Comparison of ENCODE assay signal across 1 cellular context in the genomic region with DNA sequence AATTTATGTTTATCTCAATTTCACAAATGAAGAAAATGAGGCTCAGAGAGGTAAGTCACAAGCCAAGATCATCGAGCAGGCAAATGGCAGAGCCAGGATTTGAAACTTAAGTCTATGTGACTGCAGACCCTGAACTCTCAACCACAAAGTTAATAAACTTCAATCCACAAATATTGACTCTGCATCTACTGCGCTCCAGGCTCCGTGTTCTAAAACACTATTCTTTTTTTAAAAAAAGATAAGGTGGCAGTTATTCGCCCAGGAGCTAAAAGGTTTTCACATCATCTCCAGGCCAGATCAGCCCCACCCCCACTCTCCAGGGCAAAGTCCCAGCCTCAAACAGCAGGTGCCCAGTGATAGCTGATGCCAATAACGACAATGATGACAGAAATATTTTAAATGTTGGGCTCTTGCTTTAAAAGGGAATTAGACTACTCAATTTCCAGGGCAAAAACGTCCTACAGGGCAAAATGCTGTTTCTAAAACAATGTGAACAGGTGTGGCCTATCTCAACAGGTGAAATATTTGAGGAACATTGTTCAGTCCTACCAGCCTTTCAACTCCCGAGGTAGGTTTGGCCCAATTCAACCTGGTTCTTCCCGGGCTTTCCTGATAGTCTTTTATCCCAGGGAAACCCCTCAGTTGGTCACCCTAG.
TF ChIP-seq lines count a peak whose summit lies in the region.

No MANE protein-coding gene starts in this region.

TF ChIP-seq in WTC11, 78 proteins besides CTCF, POLR2A, EP300 and RAD21 (continued from another document):
- TF ChIP-seq, protein P1, sequence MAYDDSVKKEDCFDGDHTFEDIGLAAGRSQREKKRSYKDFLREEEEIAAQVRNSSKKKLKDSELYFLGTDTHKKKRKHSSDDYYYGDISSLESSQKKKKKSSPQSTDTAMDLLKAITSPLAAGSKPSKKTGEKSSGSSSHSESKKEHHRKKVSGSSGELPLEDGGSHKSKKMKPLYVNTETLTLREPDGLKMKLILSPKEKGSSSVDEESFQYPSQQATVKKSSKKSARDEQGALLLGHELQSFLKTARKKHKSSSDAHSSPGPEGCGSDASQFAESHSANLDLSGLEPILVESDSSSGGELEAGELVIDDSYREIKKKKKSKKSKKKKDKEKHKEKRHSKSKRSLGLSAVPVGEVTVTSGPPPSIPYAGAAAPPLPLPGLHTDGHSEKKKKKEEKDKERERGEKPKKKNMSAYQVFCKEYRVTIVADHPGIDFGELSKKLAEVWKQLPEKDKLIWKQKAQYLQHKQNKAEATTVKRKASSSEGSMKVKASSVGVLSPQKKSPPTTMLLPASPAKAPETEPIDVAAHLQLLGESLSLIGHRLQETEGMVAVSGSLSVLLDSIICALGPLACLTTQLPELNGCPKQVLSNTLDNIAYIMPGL (CRISPR knock-in tag; IDR thresholded peaks at IDR 0.05), result no peak
- TF ChIP-seq, protein P2, sequence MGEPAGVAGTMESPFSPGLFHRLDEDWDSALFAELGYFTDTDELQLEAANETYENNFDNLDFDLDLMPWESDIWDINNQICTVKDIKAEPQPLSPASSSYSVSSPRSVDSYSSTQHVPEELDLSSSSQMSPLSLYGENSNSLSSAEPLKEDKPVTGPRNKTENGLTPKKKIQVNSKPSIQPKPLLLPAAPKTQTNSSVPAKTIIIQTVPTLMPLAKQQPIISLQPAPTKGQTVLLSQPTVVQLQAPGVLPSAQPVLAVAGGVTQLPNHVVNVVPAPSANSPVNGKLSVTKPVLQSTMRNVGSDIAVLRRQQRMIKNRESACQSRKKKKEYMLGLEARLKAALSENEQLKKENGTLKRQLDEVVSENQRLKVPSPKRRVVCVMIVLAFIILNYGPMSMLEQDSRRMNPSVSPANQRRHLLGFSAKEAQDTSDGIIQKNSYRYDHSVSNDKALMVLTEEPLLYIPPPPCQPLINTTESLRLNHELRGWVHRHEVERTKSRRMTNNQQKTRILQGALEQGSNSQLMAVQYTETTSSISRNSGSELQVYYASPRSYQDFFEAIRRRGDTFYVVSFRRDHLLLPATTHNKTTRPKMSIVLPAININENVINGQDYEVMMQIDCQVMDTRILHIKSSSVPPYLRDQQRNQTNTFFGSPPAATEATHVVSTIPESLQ (CRISPR knock-in tag; IDR thresholded peaks at IDR 0.05), result no peak
- TF ChIP-seq ZNF232 (CRISPR knock-in tag; IDR thresholded peaks at IDR 0.05) (no peak), ATF3 (CRISPR knock-in tag; conservative IDR thresholded peaks at IDR 0.05) (no peak)
- TF ChIP-seq, protein P3, sequence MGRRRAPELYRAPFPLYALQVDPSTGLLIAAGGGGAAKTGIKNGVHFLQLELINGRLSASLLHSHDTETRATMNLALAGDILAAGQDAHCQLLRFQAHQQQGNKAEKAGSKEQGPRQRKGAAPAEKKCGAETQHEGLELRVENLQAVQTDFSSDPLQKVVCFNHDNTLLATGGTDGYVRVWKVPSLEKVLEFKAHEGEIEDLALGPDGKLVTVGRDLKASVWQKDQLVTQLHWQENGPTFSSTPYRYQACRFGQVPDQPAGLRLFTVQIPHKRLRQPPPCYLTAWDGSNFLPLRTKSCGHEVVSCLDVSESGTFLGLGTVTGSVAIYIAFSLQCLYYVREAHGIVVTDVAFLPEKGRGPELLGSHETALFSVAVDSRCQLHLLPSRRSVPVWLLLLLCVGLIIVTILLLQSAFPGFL (CRISPR knock-in tag; IDR thresholded peaks at IDR 0.05; ENCODE audit: borderline replicate concordance), result no peak
- TF ChIP-seq, protein P4, sequence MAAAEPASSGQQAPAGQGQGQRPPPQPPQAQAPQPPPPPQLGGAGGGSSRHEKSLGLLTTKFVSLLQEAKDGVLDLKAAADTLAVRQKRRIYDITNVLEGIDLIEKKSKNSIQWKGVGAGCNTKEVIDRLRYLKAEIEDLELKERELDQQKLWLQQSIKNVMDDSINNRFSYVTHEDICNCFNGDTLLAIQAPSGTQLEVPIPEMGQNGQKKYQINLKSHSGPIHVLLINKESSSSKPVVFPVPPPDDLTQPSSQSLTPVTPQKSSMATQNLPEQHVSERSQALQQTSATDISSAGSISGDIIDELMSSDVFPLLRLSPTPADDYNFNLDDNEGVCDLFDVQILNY (CRISPR knock-in tag; IDR thresholded peaks at IDR 0.05), result no peak
